Comparison of ENCODE assay signal across 20 cellular contexts in the genomic region with DNA sequence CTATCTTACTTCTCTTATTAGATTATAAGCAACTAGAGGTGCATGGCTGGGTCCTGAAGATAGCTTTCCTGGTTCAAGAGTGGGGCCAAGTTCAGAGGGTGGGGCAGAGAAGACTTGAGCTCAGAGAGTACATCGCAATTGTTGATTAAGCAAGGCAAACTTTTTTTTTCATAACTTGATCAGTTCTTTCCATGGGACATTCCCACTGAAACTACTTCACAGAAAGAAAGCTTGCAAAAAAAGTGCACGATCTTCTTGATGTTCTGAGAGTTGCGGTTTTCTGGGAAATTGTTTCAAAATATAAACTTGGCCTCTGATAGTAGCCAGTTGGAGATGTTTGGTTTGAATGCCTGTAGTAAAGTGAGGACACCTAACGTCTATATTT.
"Had no signal": no experiment of that assay in that cellular context is flagged by ENCODE, and none has a peak within 500 bp of the region (broad histone marks: within the 10 kb centered on the region; RNA-seq: fewer than 3 reads in every experiment).

No MANE protein-coding gene starts in this region.

- H3K4me1 ChIP-seq: SJSA1 had no signal

- H3K4me3 ChIP-seq: SJSA1, SK-N-MC had no signal

- H3K9me3 ChIP-seq: SJSA1 had no signal

- H3K27ac ChIP-seq: SJSA1, SK-N-MC had no signal

- FAIRE-seq: RCC 7860 had no signal

- H3K27me3 ChIP-seq: SJSA1 had no signal

- H3K36me3 ChIP-seq: SJSA1 had no signal

- DNase-seq: KBM-7, MV-4-11, NCI-H1048, NCI-H1105, NCI-H1417, NCI-H1436 treated with DMSO at 0.1 percent for 48 hours, NCI-H1694, NCI-H187 treated with DMSO at 0.1 percent for 48 hours, NCI-H2029 treated with DMSO at 0.1 percent for 48 hours, NCI-H2171 treated with DMSO at 0.1 percent for 48 hours, NCI-H345, NCI-H446 treated with DMSO at 0.1 percent for 48 hours, NCI-H510A treated with DMSO at 0.1 percent for 48 hours, NCI-H526, Right ventricle myocardium superior, RPMI8226, SIG-M5 had no signal
